ENCODE assay signal across 9 cellular contexts in the genomic region with DNA sequence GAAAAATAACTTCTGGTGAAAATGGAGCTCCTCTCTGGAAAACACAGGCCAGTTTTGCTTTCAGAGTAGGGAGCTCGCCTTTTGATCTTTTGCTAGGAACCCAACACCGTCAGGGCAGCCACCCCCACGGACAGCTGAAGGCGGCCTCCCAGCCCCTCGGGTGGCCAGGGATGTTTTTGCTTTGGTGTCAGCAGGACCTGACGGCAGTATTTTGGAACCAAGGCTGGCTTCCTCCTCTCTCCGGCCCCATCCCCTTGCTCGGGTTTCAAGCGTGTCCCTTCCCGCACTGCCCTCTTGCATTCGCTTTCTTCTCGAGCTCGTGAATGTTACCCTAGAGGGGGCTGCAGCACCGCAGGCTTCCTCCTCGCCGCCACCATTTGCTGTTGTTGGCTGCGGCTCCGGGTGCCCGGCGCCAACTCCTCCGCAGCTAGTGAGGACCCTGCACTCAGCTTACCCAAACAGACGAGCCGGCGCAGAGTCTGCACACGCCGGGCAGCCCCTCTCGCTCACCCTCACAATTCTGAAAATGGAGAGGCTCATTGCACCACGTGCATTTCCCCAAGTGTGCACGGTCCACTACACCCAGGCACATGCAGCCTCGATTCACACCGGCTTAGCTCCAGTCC. TPM values are rescaled to one million over a fixed set of nuclear protein-coding genes. Genes with fewer than 3 reads are reported as not detected.
DNase-seq lines count a peak whose midpoint lies in the region; ATAC-seq, FAIRE-seq and TF ChIP-seq lines count a peak whose summit lies in the region.
"Had no signal": no experiment of that assay in that cellular context is flagged by ENCODE, and none has a peak within 500 bp of the region (broad histone marks: within the 10 kb centered on the region; RNA-seq: fewer than 3 reads in every experiment).

No MANE protein-coding gene starts in this region.

- peak overlapping the region; percentile 60 for H3K4me3 Mint-ChIP-seq in progenitor cell of endocrine pancreas (ENCODE audit: low read depth)
- H3K4me3 Mint-ChIP-seq: activated naive CD8-positive, alpha-beta T cell treated with anti-CD3 and anti-CD28 coated beads for 36 hours had no signal

- FAIRE-seq in GM12891 (lab: Jason Lieb, UNC), result no peak

- ATAC-seq in GM19467 (IDR thresholded peaks at IDR 0.05; ENCODE audit: unreplicated experiment), result no peak

- H3K27me3 ChIP-seq in right atrium auricular region, result no peaks in the 10 kb centered on the region

- peak overlapping the region; percentile 38 to 46 for H3K27ac ChIP-seq in right atrium auricular region

- H3K36me3 ChIP-seq in right atrium auricular region, result no peaks in the 10 kb centered on the region

- no peaks in the 10 kb centered on the region for H3K9me3 Mint-ChIP-seq in progenitor cell of endocrine pancreas (ENCODE audit: low read depth)
- H3K9me3 Mint-ChIP-seq: activated naive CD8-positive, alpha-beta T cell treated with anti-CD3 and anti-CD28 coated beads for 36 hours had no signal

- H3K4me1 Mint-ChIP-seq in progenitor cell of endocrine pancreas (ENCODE audit: low read depth), result peaks cover 16% of the 10 kb centered on the region

- H3K4me3 ChIP-seq in right atrium auricular region, result peak overlapping the region; percentile 24 to 48

- TF ChIP-seq CTCF in right atrium auricular region (IDR thresholded peaks at IDR 0.05) (peak in 1 of 2 donors; percentile 59), progenitor cell of endocrine pancreas (IDR thresholded peaks at IDR 0.05; ENCODE audit: unreplicated experiment) (peak; percentile 32)

- DNase-seq in DMS79 treated with DMSO at 0.1 percent for 48 hours (lab: John Stamatoyannopoulos, UW), result peak; percentile 8
- DNase-seq in anterior cingulate cortex (lab: John Stamatoyannopoulos, UW), result peak in 42 of 58 donors; percentile 3 to 58 (median 26)
- DNase-seq in right atrium auricular region (ENCODE audit: low spot score), result no peak
- peak; percentile 14 for DNase-seq in progenitor cell of endocrine pancreas (ENCODE audit: low spot score, unreplicated experiment)
- no peak for DNase-seq in NCI-H345 treated with DMSO at 0.1 percent for 48 hours (lab: John Stamatoyannopoulos, UW; ENCODE audit: unreplicated experiment)
- DNase-seq in activated effector memory CD4-positive, alpha-beta T cell treated with anti-CD3 and anti-CD28 coated beads, Interleukin-2, amount 50 U/mL, for 16 hours, result no peak
- DNase-seq in GM12891 (ENCODE audit: insufficient read length, low spot score), result no peak
- DNase-seq: activated naive CD8-positive, alpha-beta T cell treated with anti-CD3 and anti-CD28 coated beads for 36 hours had no signal

- peaks cover 21% of the 10 kb centered on the region for H3K27me3 Mint-ChIP-seq in progenitor cell of endocrine pancreas

- TF ChIP-seq POLR2A in GM12891 (IDR thresholded peaks at IDR 0.05; ENCODE audit: low read depth, low read length), result no peak

- no peaks in the 10 kb centered on the region for H3K9me3 ChIP-seq in right atrium auricular region

- no peaks in the 10 kb centered on the region for H3K36me3 Mint-ChIP-seq in progenitor cell of endocrine pancreas (ENCODE audit: insufficient read depth)
- H3K36me3 Mint-ChIP-seq: activated naive CD8-positive, alpha-beta T cell treated with anti-CD3 and anti-CD28 coated beads for 36 hours had no signal

- H3K27ac Mint-ChIP-seq in progenitor cell of endocrine pancreas, result peak overlapping the region; percentile 25
- H3K27ac Mint-ChIP-seq: activated naive CD8-positive, alpha-beta T cell treated with anti-CD3 and anti-CD28 coated beads for 36 hours had no signal

- H3K4me1 ChIP-seq in right atrium auricular region, result peaks cover 0 to 20% of the 10 kb centered on the region in 2 donors

TF ChIP-seq in GM12891, 5 proteins besides CTCF, POLR2A, EP300 and RAD21:
- TF ChIP-seq TAF1 (IDR thresholded peaks at IDR 0.05; ENCODE audit: low read depth, low read length) (no peak), POLR2AphosphoS5 (IDR thresholded peaks at IDR 0.05; ENCODE audit: low read depth, low read length) (no peak), PAX5 (IDR thresholded peaks at IDR 0.05; ENCODE audit: insufficient read depth, low read length, severe bottlenecking) (no peak), SPI1 (IDR thresholded peaks at IDR 0.05; ENCODE audit: low read depth, low read length) (no peak), POU2F2 (IDR thresholded peaks at IDR 0.05; ENCODE audit: low read depth, low read length) (no peak)

RNA-seq across cellular contexts. Expression of a gene that starts 35.5 kb away (rescaled TPM):
- total RNA-seq in right atrium auricular region, result 1 to 10 TPM; 3.4 to 3.8 TPM
- 2.1 and 2.5 TPM in 2 replicates for total RNA-seq in progenitor cell of endocrine pancreas
- 0.03 TPM for polyA plus RNA-seq in GM12891 (2012; ENCODE audit: low read depth, missing spikeins)
- total RNA-seq: activated naive CD8-positive, alpha-beta T cell treated with anti-CD3 and anti-CD28 coated beads for 36 hours had no signal

Comparison
In these comparisons a context has a peak if more than half of its experiments do, and no peak if none do; other contexts are left out.
1. DNase-seq: peak in DMS79 treated with DMSO at 0.1 percent for 48 hours (single experiment), anterior cingulate cortex (42 of 58) and progenitor cell of endocrine pancreas (single experiment); none in right atrium auricular region (single experiment), NCI-H345 treated with DMSO at 0.1 percent for 48 hours (single experiment), activated effector memory CD4-positive, alpha-beta T cell treated with anti-CD3 and anti-CD28 coated beads, Interleukin-2, amount 50 U/mL, for 16 hours (single experiment) and GM12891 (single experiment).